In the genomic region with DNA sequence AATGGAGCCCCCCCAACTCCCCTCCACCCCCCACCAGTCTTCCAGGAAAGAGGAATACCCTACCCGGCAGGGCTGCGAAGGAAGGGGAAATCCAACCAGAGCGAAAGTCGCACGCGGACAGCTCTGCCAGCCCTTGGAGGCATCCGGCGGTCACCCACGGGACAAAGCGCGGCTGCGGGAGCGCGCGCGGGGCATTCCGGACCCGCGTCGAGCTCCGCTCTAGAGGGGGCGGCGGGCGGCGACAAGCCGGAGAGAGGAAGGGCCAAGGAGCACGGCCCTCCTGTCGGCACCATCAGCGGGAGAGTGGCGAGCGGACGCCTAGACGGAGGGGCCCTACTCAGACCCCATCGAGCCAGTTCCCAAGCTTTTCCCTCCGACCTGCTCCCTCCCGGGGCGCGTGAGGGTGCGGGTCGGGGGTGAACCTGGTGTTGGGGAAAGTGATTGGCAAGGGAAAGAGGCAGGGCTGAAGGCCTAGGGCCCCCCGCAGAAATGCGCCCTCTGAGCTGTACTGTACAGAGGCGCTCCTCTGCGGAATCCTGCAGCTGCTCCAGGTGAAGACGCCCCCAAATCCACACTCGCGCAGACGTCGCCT, we compare ENCODE assay signal across 8 cellular contexts. TPM values are rescaled to one million over a fixed set of nuclear protein-coding genes. Genes with fewer than 3 reads are reported as not detected.
DNase-seq lines count a peak whose midpoint lies in the region; ATAC-seq and TF ChIP-seq lines count a peak whose summit lies in the region.

No MANE protein-coding gene starts in this region.

- no peak for TF ChIP-seq POLR2A in right lobe of liver (IDR thresholded peaks at IDR 0.05)

- intact Hi-C loops in right lobe of liver (cut with DNase I), result no loop called here

- peaks cover 76% of the 10 kb centered on the region for H3K27me3 ChIP-seq in HUES48 (ENCODE audit: control insufficient read depth, insufficient read depth, low read length)
- peaks cover 12% of the 10 kb centered on the region for H3K27me3 ChIP-seq in brain microvascular endothelial cell (replicated peaks)
- H3K27me3 ChIP-seq in right lobe of liver, result no peaks in the 10 kb centered on the region
- peaks cover 43% of the 10 kb centered on the region for H3K27me3 ChIP-seq in thymus (ENCODE audit: control insufficient read depth, insufficient read depth)

- TF ChIP-seq CTCF in AG04449 (IDR thresholded peaks at IDR 0.05; ENCODE audit: insufficient read depth, low read length, missing control alignments) (no peak), brain microvascular endothelial cell (IDR thresholded peaks at IDR 0.05; ENCODE audit: low read depth, low read length, missing control alignments) (no peak), right lobe of liver (IDR thresholded peaks at IDR 0.05) (no peak)

- H3K9ac ChIP-seq in HUES48 (ENCODE audit: low read depth, low read length), result no peak overlapping the region

- peak; percentile 9 for ATAC-seq in GM19324 (IDR thresholded peaks at IDR 0.05; ENCODE audit: low FRiP score, unreplicated experiment)
- peak; percentile 31 to 46 (median 36) for ATAC-seq in right lobe of liver

- POLR2A ChIA-PET in AG04449 (lab: Yijun Ruan, JAX), result interaction anchor here (0.7 to 1.2 kb wide), 2 partner anchors 12 to 283 kb away, joined by 3 to 4 read pairs; no protein-coding TSS in a partner anchor

- H3K27ac ChIP-seq in HUES48 (ENCODE audit: low read depth, low read length) (no peak overlapping the region), brain microvascular endothelial cell (no peak overlapping the region), right lobe of liver (peak overlapping the region; percentile 55 to 95 (median 80)), thymus (ENCODE audit: low read depth) (peak overlapping the region; percentile 78)

- no CpG with 5 or more reads among the region's 49 CpGs for WGBS in right lobe of liver (ENCODE audit: insufficient coverage, low coverage, low lambda C conversion rate, missing lambda C conversion rate)
- 4% methylated on average over 49 of the region's 49 CpGs for WGBS in thymus

- H3K4me3 ChIP-seq in AG04449 (ENCODE audit: low read depth, low read length), result peak overlapping the region; percentile 61
- H3K4me3 ChIP-seq in HUES48 (ENCODE audit: low read depth, low read length), result peak overlapping the region; percentile 66
- peak overlapping the region; percentile 55 for H3K4me3 ChIP-seq in brain microvascular endothelial cell (ENCODE audit: low read depth, low read length)
- H3K4me3 ChIP-seq in right lobe of liver, result peak overlapping the region; percentile 70 to 89 (median 78)
- peak overlapping the region; percentile 54 for H3K4me3 ChIP-seq in thymus (ENCODE audit: low read length)

- DNase-seq in AG04449 (ENCODE audit: low read depth, low spot score), result no peak
- no peak for DNase-seq in brain microvascular endothelial cell
- peak in 2 of 3 donors; percentile 73 to 79 for DNase-seq in right lobe of liver
- DNase-seq in NCI-H1092 (lab: John Stamatoyannopoulos, UW), result no peak
- DNase-seq in GF-D8 (lab: John Stamatoyannopoulos, UW), result no peak

- no peaks in the 10 kb centered on the region for H3K36me3 ChIP-seq in HUES48 (ENCODE audit: control insufficient read depth, insufficient read depth, low read length)
- no peaks in the 10 kb centered on the region for H3K36me3 ChIP-seq in brain microvascular endothelial cell (replicated peaks)
- no peaks in the 10 kb centered on the region for H3K36me3 ChIP-seq in right lobe of liver
- no peaks in the 10 kb centered on the region for H3K36me3 ChIP-seq in thymus (ENCODE audit: control insufficient read depth, insufficient read depth)

- H3K4me1 ChIP-seq in HUES48 (ENCODE audit: control insufficient read depth, insufficient read depth, low read length) (peaks cover 8% of the 10 kb centered on the region; the same call in 1 of the 2 replicates), right lobe of liver (peaks cover 0 to 51% (median 12%) of the 10 kb centered on the region in 4 donors), thymus (ENCODE audit: control insufficient read depth, insufficient read depth, low read length) (peaks cover 11% of the 10 kb centered on the region)

- CTCF ChIA-PET in AG04449 (lab: Yijun Ruan, JAX), result interaction anchor here (0.9 to 21.6 kb wide), 24 partner anchors 8 to 476 kb away, joined by 3 to 568 read pairs (median 6); a partner anchor contains a TSS

- H3K9me3 ChIP-seq in HUES48 (ENCODE audit: control insufficient read depth, insufficient read depth, low read length) (no peaks in the 10 kb centered on the region), right lobe of liver (no peaks in the 10 kb centered on the region), thymus (ENCODE audit: control insufficient read depth) (no peaks in the 10 kb centered on the region)

- in situ Hi-C loops in brain microvascular endothelial cell (cut with HindIII; ENCODE audit: low pct_ligation_motif_present, low sequenced_read_pairs), result no loop called here

RNA-seq across cellular contexts. Expression of a gene that starts 0.4 kb away (rescaled TPM):
- 10 to 100 TPM in 5 of 6 experiments, 1 to 10 TPM in 1; 8.1 to 18.8 (median 12.6) TPM for total RNA-seq in right lobe of liver
- polyA plus RNA-seq in thymus, result 54.3 TPM

RNA-seq across cellular contexts. Expression of a gene that starts 36.6 kb away (rescaled TPM):
- 1 to 10 TPM in 5 of 6 experiments, under 1 TPM in 1; 0.86 to 2.7 (median 1.9) TPM for total RNA-seq in right lobe of liver
- 17.1 TPM for polyA plus RNA-seq in thymus

Comparison
In these comparisons a context has a peak if more than half of its experiments do, and no peak if none do; other contexts are left out.
1. DNase-seq: peak in right lobe of liver (2 of 3); none in AG04449 (single experiment), brain microvascular endothelial cell (single experiment), NCI-H1092 (single experiment) and GF-D8 (single experiment).
2. H3K27ac ChIP-seq: peak in right lobe of liver (3 of 3) and thymus (single experiment); none in HUES48 (single experiment) and brain microvascular endothelial cell (single experiment).
3. Peak in every context shown above with its lines, with median percentiles within 50 percentile points of each other: H3K4me3 ChIP-seq.